4 cellular contexts compared by ENCODE assay signal in the genomic region with DNA sequence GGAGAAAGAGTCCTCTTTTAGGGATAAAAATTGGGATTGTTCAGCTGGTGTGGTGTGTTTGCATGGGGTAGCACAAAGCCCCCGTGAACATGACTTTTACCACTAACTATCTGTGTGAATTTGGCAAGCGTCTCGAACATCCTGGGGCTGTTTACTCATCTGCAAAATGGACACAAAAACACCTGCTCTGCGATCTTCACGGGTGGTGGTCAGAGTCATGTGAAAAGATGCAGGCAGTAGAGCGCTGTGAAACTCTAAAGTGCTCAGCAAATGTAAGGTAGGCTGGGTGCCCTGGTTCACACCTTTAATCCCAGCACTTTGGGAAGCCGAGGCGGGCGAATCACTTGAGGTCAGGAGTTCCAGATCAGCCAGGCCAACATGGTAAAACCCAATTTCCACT. TPM values are rescaled to one million over a fixed set of nuclear protein-coding genes. Genes with fewer than 3 reads are reported as not detected.
"Had no signal": no experiment of that assay in that cellular context is flagged by ENCODE, and none has a peak within 500 bp of the region (broad histone marks: within the 10 kb centered on the region; RNA-seq: fewer than 3 reads in every experiment).

No MANE protein-coding gene starts in this region.

RNA-seq across cellular contexts. Expression of gene NUDT4B, which starts 27.7 kb away (rescaled TPM):
- total RNA-seq: endothelial cell of umbilical vein, kidney, left ventricle myocardium inferior, mesothelial cell of epicardium had no signal
